8 cellular contexts compared by ENCODE assay signal in the genomic region with DNA sequence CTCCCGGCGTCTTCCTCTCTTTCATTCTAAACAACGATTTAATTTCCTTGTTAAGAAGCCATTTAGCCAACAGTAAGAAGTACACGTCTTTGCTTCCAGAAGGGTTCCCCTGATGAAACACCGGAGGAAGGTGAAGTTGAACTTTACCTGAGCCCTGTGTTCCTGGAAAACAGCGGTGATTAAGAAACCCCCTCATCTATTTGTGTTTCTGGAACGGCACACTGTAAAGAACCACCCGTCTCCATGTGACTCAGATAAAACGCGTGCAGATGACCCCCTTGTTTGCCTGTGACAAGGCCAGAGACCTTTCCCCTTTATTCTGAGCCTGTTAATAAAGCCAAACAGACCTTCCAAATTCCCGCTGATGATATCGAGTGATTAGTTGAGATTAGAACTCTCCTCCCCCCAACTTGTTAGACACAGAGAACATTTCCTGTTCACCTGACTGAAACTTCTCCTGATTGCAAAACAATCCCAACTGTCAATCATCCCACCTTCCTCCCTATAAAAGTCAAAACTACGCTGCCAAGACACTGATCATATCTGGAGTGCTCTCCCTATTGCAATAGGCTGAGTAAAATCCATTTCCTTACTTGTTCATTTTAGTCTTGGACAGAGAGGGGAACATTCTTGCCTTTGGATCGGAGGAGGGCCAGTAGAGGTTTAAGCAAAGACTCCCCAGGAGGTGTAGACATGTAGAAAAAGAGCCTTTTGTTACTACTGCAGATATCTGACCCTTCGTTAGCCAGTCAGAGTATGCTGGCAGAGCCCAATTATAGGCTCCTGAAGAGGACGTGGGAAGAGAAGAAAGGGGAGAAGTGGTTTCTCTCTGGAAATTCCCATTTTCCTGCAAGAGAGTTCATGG. TPM values are rescaled to one million over a fixed set of nuclear protein-coding genes. Genes with fewer than 3 reads are reported as not detected.
DNase-seq lines count a peak whose midpoint lies in the region; ATAC-seq lines count a peak whose summit lies in the region.

No MANE protein-coding gene starts in this region.

- peak; percentile 4 for DNase-seq in activated CD8-positive, alpha-beta memory T cell treated with anti-CD3 and anti-CD28 coated beads, Interleukin-2, amount 50 U/mL, for 1 hour (ENCODE audit: extremely low read depth)
- no peak for DNase-seq in activated CD8-positive, alpha-beta memory T cell treated with anti-CD3 and anti-CD28 coated beads for 24 hours
- peak; percentile 52 for DNase-seq in RKO (ENCODE audit: low spot score)
- peak; percentile 2 for DNase-seq in effector CD4-positive, alpha-beta T cell
- DNase-seq in naive thymus-derived CD8-positive, alpha-beta T cell: no peak
- DNase-seq in NCI-H526 treated with DMSO at 0.1 percent for 48 hours (lab: John Stamatoyannopoulos, UW): no peak
- no peak for DNase-seq in superior temporal gyrus (ENCODE audit: extremely low spot score)

- H3K36me3 Mint-ChIP-seq in naive thymus-derived CD8-positive, alpha-beta T cell: peaks cover 0 to 17% (median 0%) of the 10 kb centered on the region in 3 donors

- peak; percentile 8 for ATAC-seq in HG02938 (IDR thresholded peaks at IDR 0.05; ENCODE audit: unreplicated experiment)
- peak; percentile 20 to 28 for ATAC-seq in naive thymus-derived CD8-positive, alpha-beta T cell

- no peaks in the 10 kb centered on the region for H3K27me3 Mint-ChIP-seq in naive thymus-derived CD8-positive, alpha-beta T cell

- peak overlapping the region; percentile 88 to 99 (median 96) for H3K4me3 Mint-ChIP-seq in naive thymus-derived CD8-positive, alpha-beta T cell

- POLR2A ChIA-PET in naive thymus-derived CD8-positive, alpha-beta T cell (lab: Charles Lee): interaction anchor here (1.0 to 2.4 kb wide), 6 partner anchors 115 to 564 kb away, joined by 3 to 11 read pairs (median 6); a partner anchor contains a TSS

- H3K4me1 Mint-ChIP-seq in naive thymus-derived CD8-positive, alpha-beta T cell: peaks cover 14 to 47% (median 37%) of the 10 kb centered on the region in 4 donors

- peak overlapping the region; percentile 97 to 100 (median 99) for H3K27ac Mint-ChIP-seq in naive thymus-derived CD8-positive, alpha-beta T cell

- H3K9me3 Mint-ChIP-seq in naive thymus-derived CD8-positive, alpha-beta T cell: no peaks in the 10 kb centered on the region

RNA-seq across cellular contexts. Expression of a gene that starts 0.9 kb away (rescaled TPM):
- 10 to 100 TPM; 47.2 to 50.7 TPM for total RNA-seq in naive thymus-derived CD8-positive, alpha-beta T cell
- polyA plus RNA-seq in naive thymus-derived CD8-positive, alpha-beta T cell: 10 to 100 TPM; 12.4 to 30.1 (median 19.3) TPM

RNA-seq across cellular contexts. Expression of a gene that starts 8.3 kb away (rescaled TPM):
- total RNA-seq in naive thymus-derived CD8-positive, alpha-beta T cell: under 1 TPM; 0.26 to 0.58 TPM
- under 1 TPM in 2 of 3 donors, not detected in 1; 0.21 to 0.42 TPM for polyA plus RNA-seq in naive thymus-derived CD8-positive, alpha-beta T cell

Comparison
In these comparisons a context has a peak if more than half of its experiments do, and no peak if none do; other contexts are left out.
1. DNase-seq: peak in activated CD8-positive, alpha-beta memory T cell treated with anti-CD3 and anti-CD28 coated beads, Interleukin-2, amount 50 U/mL, for 1 hour (single experiment), RKO (single experiment) and effector CD4-positive, alpha-beta T cell (single experiment); none in activated CD8-positive, alpha-beta memory T cell treated with anti-CD3 and anti-CD28 coated beads for 24 hours (single experiment), naive thymus-derived CD8-positive, alpha-beta T cell (0 of 10), NCI-H526 treated with DMSO at 0.1 percent for 48 hours (single experiment) and superior temporal gyrus (single experiment).